In the genomic region with DNA sequence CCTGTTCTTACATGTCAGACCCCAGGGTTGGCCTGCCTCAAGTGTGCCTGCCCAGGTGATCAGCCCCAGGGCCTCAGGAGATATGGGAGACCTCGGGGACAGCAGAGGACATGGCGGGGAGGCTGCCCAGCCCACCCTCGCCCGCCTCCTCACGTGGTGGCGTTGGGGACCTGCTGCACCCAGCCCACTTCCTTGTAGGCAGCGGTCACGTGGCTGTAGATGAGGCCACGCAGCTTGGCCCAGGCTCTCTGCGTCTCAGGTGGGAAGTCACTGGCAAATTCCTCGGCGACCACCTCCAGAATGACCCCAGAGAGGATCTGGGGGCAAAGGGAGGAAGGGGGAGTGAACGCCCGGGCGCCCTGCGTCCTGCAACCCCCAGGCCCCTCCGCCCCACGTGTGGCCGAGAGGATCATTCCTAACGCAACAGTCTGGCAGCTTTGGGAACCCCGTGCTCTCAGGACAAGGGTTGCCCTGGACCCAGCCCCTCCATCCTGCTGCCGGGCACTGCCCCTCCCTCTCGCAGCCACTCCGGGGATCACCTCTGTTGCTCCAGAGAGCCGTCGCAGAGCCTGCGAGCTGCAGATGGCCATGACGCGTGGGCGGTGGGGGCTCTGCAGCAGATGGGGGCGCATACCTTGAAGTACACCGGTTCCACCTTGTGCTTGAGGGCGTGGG, we compare ENCODE assay signal across 13 cellular contexts. TPM values are rescaled to one million over a fixed set of nuclear protein-coding genes. Genes with fewer than 3 reads are reported as not detected.
A peak's percentile ranks its signal among the peaks of the same experiment; 100 is the strongest.
DNase-seq lines count a peak whose midpoint lies in the region; ATAC-seq and TF ChIP-seq lines count a peak whose summit lies in the region.
"Had no signal": no experiment of that assay in that cellular context is flagged by ENCODE, and none has a peak within 500 bp of the region (broad histone marks: within the 10 kb centered on the region; RNA-seq: fewer than 3 reads in every experiment).

No MANE protein-coding gene starts in this region.

- DNase-seq in AG04450 (ENCODE audit: low read depth, low spot score) (no peak), adipocyte (ENCODE audit: low read depth) (no peak), hepatocyte (ENCODE audit: low spot score) (no peak), prostate gland (ENCODE audit: low spot score) (no peak), neural progenitor cell (ENCODE audit: low spot score) (no peak), NCI-H510A (lab: John Stamatoyannopoulos, UW) (no peak)
- DNase-seq in stimulated activated CD4-positive, alpha-beta T cell treated with anti-CD3 and anti-CD28 coated beads, Interleukin-4, amount 100 ng/mL, for 4 hours = no peak
- DNase-seq: GF-D8; kidney glomerular epithelial cell; stimulated activated naive CD4-positive, alpha-beta T cell; T-cell had no signal

- H4K20me1 ChIP-seq in hepatocyte (ENCODE audit: insufficient read depth, poor library complexity, severe bottlenecking) = no peaks in the 10 kb centered on the region
- H4K20me1 ChIP-seq in neural progenitor cell (ENCODE audit: low read depth) = no peaks in the 10 kb centered on the region

- 91% methylated on average over 32 of the region's 33 CpGs for WGBS in hepatocyte (ENCODE audit: low lambda C conversion rate, missing lambda C conversion rate)
- WGBS in prostate gland = 84% methylated on average over 28 of the region's 33 CpGs

- H3K4me1 ChIP-seq in adipocyte (ENCODE audit: control insufficient read depth, insufficient read depth, low read length) (peaks cover 66% of the 10 kb centered on the region), hepatocyte (ENCODE audit: insufficient read depth) (peaks cover 58% of the 10 kb centered on the region), prostate gland (replicated peaks) (peaks cover 16% of the 10 kb centered on the region), neural progenitor cell (peaks cover 9% of the 10 kb centered on the region)

- TF ChIP-seq CTCF in AG04450 (IDR thresholded peaks at IDR 0.05; ENCODE audit: low read depth, low read length) (no peak), hepatocyte (IDR thresholded peaks at IDR 0.05; ENCODE audit: poor library complexity) (no peak), prostate gland (IDR thresholded peaks at IDR 0.05) (no peak), neural progenitor cell (IDR thresholded peaks at IDR 0.05) (no peak)

- H3K9me3 Mint-ChIP-seq in neural progenitor cell = no peaks in the 10 kb centered on the region
- H3K9me3 Mint-ChIP-seq: T-cell had no signal

- H3K79me2 ChIP-seq in hepatocyte = no peaks in the 10 kb centered on the region
- no peaks in the 10 kb centered on the region for H3K79me2 ChIP-seq in neural progenitor cell (ENCODE audit: low read depth)

- H3K9me2 ChIP-seq in hepatocyte (replicated peaks; ENCODE audit: insufficient read depth) = no peaks in the 10 kb centered on the region

- H3K4me3 ChIP-seq in AG04450 (ENCODE audit: low read depth, low read length) = no peak overlapping the region
- H3K4me3 ChIP-seq in adipocyte (ENCODE audit: low read length) = peak overlapping the region; percentile 57
- no peak overlapping the region for H3K4me3 ChIP-seq in hepatocyte
- no peak overlapping the region for H3K4me3 ChIP-seq in prostate gland
- no peak overlapping the region for H3K4me3 ChIP-seq in neural progenitor cell

- no peaks in the 10 kb centered on the region for H3F3A ChIP-seq in neural progenitor cell (ENCODE audit: low read depth)

- ATAC-seq in GM19035 (IDR thresholded peaks at IDR 0.05; ENCODE audit: unreplicated experiment) = no peak
- ATAC-seq: T-cell had no signal

- H3K27ac Mint-ChIP-seq in neural progenitor cell = no peak overlapping the region

- H3K4me2 ChIP-seq in hepatocyte (no peak overlapping the region), neural progenitor cell (no peak overlapping the region)

- H3K27ac ChIP-seq in AG04450 (ENCODE audit: low read depth, low read length) (peak overlapping the region; percentile 97), hepatocyte (peak overlapping the region; percentile 98), prostate gland (peak overlapping the region; percentile 67 to 76), neural progenitor cell (no peak overlapping the region)

- TF ChIP-seq POLR2A in prostate gland (IDR thresholded peaks at IDR 0.05) = no peak

- peaks cover 38% of the 10 kb centered on the region for H3K4me1 Mint-ChIP-seq in neural progenitor cell

- H3K9ac ChIP-seq in adipocyte (ENCODE audit: low read length) (peak overlapping the region; percentile 85), neural progenitor cell (no peak overlapping the region)

- no peaks in the 10 kb centered on the region for H3K36me3 Mint-ChIP-seq in neural progenitor cell
- H3K36me3 Mint-ChIP-seq: T-cell had no signal

- CTCF ChIA-PET in AG04450 (lab: Charles Lee) = no interaction called here

- peaks cover 15% of the 10 kb centered on the region for H3K27me3 Mint-ChIP-seq in neural progenitor cell (ENCODE audit: insufficient read depth, low read depth)

- no peaks in the 10 kb centered on the region for H3K36me3 ChIP-seq in adipocyte (ENCODE audit: control insufficient read depth, insufficient read depth, low read length, severe bottlenecking)
- no peaks in the 10 kb centered on the region for H3K36me3 ChIP-seq in hepatocyte (replicated peaks; ENCODE audit: insufficient read depth, low read depth)
- no peaks in the 10 kb centered on the region for H3K36me3 ChIP-seq in prostate gland
- no peaks in the 10 kb centered on the region for H3K36me3 ChIP-seq in neural progenitor cell

- H3K27me3 ChIP-seq in AG04450 (ENCODE audit: control insufficient read depth, insufficient read depth, low read length) (no peaks in the 10 kb centered on the region), adipocyte (replicated peaks; ENCODE audit: control insufficient read depth, insufficient read depth, low read length) (no peaks in the 10 kb centered on the region), hepatocyte (no peaks in the 10 kb centered on the region), prostate gland (replicated peaks; ENCODE audit: insufficient read depth) (no peaks in the 10 kb centered on the region), neural progenitor cell (peaks cover 17% of the 10 kb centered on the region)

- no peak overlapping the region for H2AFZ ChIP-seq in hepatocyte
- no peak overlapping the region for H2AFZ ChIP-seq in neural progenitor cell (replicated peaks)

- no peak overlapping the region for H3K4me3 Mint-ChIP-seq in neural progenitor cell

- intact Hi-C loops in prostate gland (cut with DNase I) = no loop called here

- no peaks in the 10 kb centered on the region; the same call in 1 of the 2 replicates for H3K9me3 ChIP-seq in AG04450 (ENCODE audit: control insufficient read depth, insufficient read depth, low read length)
- no peaks in the 10 kb centered on the region for H3K9me3 ChIP-seq in adipocyte (ENCODE audit: control insufficient read depth, low read length)
- no peaks in the 10 kb centered on the region for H3K9me3 ChIP-seq in hepatocyte (ENCODE audit: low read depth)
- no peaks in the 10 kb centered on the region for H3K9me3 ChIP-seq in prostate gland
- no peaks in the 10 kb centered on the region for H3K9me3 ChIP-seq in neural progenitor cell (ENCODE audit: low read depth)

- POLR2A ChIA-PET in AG04450 (lab: Yijun Ruan, JAX) = interaction anchor here (2.4 kb wide), 1 partner anchor 16 kb away, joined by 14 read pairs; no protein-coding TSS in a partner anchor

RNA-seq across cellular contexts. Expression of a gene that starts 6.5 kb away (rescaled TPM):
- polyA plus RNA-seq in AG04450 (2011; rRNA removed) = 7.4 and 7.7 TPM in 2 replicates
- polyA minus RNA-seq in AG04450 (2011; rRNA and poly(A)+ RNA removed) = 3.1 and 5.3 TPM in 2 replicates
- total RNA-seq in hepatocyte = 7.8 and 15.5 TPM in 2 replicates
- polyA plus RNA-seq in hepatocyte = 13.8 and 19.2 TPM in 2 replicates
- 10 to 100 TPM in 1 of 2 donors, 1 to 10 TPM in 1; 7.0 to 13.8 TPM for total RNA-seq in prostate gland
- total RNA-seq in neural progenitor cell (ENCODE audit: low replicate concordance) = 1.1 TPM in 1 of 2 replicates, not detected in the other
- total RNA-seq: activated CD8-positive, alpha-beta memory T cell treated with anti-CD3 and anti-CD28 coated beads for 36 hours had no signal

RNA-seq across cellular contexts. Expression of a gene that starts 8.9 kb away (rescaled TPM):
- polyA plus RNA-seq in AG04450 (2011; rRNA removed) (0.69 and 1.9 TPM in 2 replicates), hepatocyte (10.2 and 11.6 TPM in 2 replicates)
- polyA minus RNA-seq in AG04450 (2011; rRNA and poly(A)+ RNA removed) = 0.37 and 0.96 TPM in 2 replicates
- total RNA-seq in hepatocyte (2.0 and 2.7 TPM in 2 replicates), prostate gland (under 1 TPM; 0.36 to 0.85 TPM), neural progenitor cell (ENCODE audit: low replicate concordance) (0.09 TPM in 1 of 2 replicates, not detected in the other)

RNA-seq across cellular contexts. Expression of a gene that starts 29.7 kb away (rescaled TPM):
- polyA plus RNA-seq in AG04450 (2011; rRNA removed) = 5.4 and 8.7 TPM in 2 replicates
- polyA minus RNA-seq in AG04450 (2011; rRNA and poly(A)+ RNA removed) = 6.8 and 7.7 TPM in 2 replicates
- 4.9 and 5.5 TPM in 2 replicates for total RNA-seq in hepatocyte
- polyA plus RNA-seq in hepatocyte = 11.0 and 11.7 TPM in 2 replicates
- 10 to 100 TPM; 29.9 to 31.1 TPM for total RNA-seq in prostate gland
- total RNA-seq in neural progenitor cell (ENCODE audit: low replicate concordance) = 0.79 and 5.0 TPM in 2 replicates

RNA-seq across cellular contexts. Expression of a gene that starts 54.7 kb away (rescaled TPM):
- polyA plus RNA-seq in AG04450 (2011; rRNA removed) (0.17 and 0.36 TPM in 2 replicates), hepatocyte (1.8 and 2.8 TPM in 2 replicates)
- 0.83 TPM in 1 of 2 replicates, not detected in the other for polyA minus RNA-seq in AG04450 (2011; rRNA and poly(A)+ RNA removed)
- total RNA-seq in hepatocyte (1.4 and 2.3 TPM in 2 replicates), prostate gland (10 to 100 TPM; 21.0 to 23.1 TPM), neural progenitor cell (ENCODE audit: low replicate concordance) (0.28 TPM in 1 of 2 replicates, not detected in the other)
- total RNA-seq: activated CD8-positive, alpha-beta memory T cell treated with anti-CD3 and anti-CD28 coated beads for 36 hours had no signal
